Comparison of ENCODE assay signal across 8 cellular contexts in the genomic region with DNA sequence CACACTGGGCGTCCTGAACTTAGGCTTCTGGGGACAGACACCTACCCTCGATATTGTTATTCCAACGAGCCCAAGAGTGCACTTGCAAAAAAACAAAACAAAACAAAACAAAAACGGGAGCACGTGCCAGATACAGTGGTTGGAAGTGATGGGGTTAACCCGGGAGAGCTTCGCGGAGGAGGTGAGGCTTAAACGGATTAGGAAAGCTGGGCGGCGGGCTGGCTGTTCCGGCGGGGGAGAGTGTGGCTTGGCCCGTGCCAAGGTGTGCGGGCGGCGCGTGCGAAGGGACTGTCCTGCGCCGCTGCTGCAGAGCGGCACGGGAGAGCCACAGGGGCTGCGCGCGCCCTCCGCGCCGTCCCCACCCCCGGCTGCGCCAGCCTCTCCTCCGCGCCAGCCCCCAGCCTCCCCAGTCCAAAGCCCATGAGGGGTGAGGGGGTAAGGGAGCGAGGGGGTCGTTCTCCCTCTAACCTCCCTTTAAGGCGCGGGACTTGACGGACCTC. TPM values are rescaled to one million over a fixed set of nuclear protein-coding genes. Genes with fewer than 3 reads are reported as not detected.
DNase-seq lines count a peak whose midpoint lies in the region; ATAC-seq and TF ChIP-seq lines count a peak whose summit lies in the region.

No MANE protein-coding gene starts in this region.

- ATAC-seq in T-helper 17 cell (peak; percentile 59), gastrocnemius medialis (peak in 1 of 2 donors; percentile 26), GM18867 (IDR thresholded peaks at IDR 0.05; ENCODE audit: unreplicated experiment) (no peak)

- H3K9me3 ChIP-seq in HAP-1 (no peaks in the 10 kb centered on the region), T-helper 17 cell (ENCODE audit: control insufficient read depth, low read length, poor library complexity, severe bottlenecking) (no peaks in the 10 kb centered on the region), cardiac muscle cell (ENCODE audit: low read depth) (no peaks in the 10 kb centered on the region), gastrocnemius medialis (no peaks in the 10 kb centered on the region), uterus (no peaks in the 10 kb centered on the region)

- H3K36me3 ChIP-seq in HAP-1 (replicated peaks), result peaks cover 6% of the 10 kb centered on the region; the same call in 1 of the 2 replicates
- H3K36me3 ChIP-seq in cardiac muscle cell, result no peaks in the 10 kb centered on the region
- H3K36me3 ChIP-seq in gastrocnemius medialis, result no peaks in the 10 kb centered on the region
- H3K36me3 ChIP-seq in uterus, result no peaks in the 10 kb centered on the region

- intact Hi-C loops in gastrocnemius medialis (cut with DNase I; ENCODE audit: low total_unique reads) (loop anchor here (1.0 kb wide), 1 partner anchor 39 kb away; no protein-coding TSS in a partner anchor), uterus (cut with DNase I; ENCODE audit: low total_unique reads) (no loop called here)

- H3K36me3 Mint-ChIP-seq in T-helper 17 cell (ENCODE audit: low read depth), result peaks cover 23% of the 10 kb centered on the region

- peaks cover 45% of the 10 kb centered on the region for H3K27me3 Mint-ChIP-seq in T-helper 17 cell

- in situ Hi-C loops in HAP-1 (cut with MboI; ENCODE audit: low sequenced_read_pairs) (no loop called here), gastrocnemius medialis (cut with MboI; ENCODE audit: low sequenced_read_pairs in 4 of 4) (no loop called here)

- H3K27me3 ChIP-seq in HAP-1 (ENCODE audit: low read depth) (no peaks in the 10 kb centered on the region), cardiac muscle cell (peaks cover 4% of the 10 kb centered on the region), gastrocnemius medialis (peaks cover 71 to 72% (median 71%) of the 10 kb centered on the region in 3 donors), uterus (peaks cover 21 to 25% of the 10 kb centered on the region in 2 donors)

- H3K4me1 Mint-ChIP-seq in T-helper 17 cell, result peaks cover 30% of the 10 kb centered on the region

- H3K4me1 ChIP-seq in HAP-1, result peaks cover 31% of the 10 kb centered on the region
- peaks cover 26% of the 10 kb centered on the region for H3K4me1 ChIP-seq in cardiac muscle cell (ENCODE audit: low read depth)
- peaks cover 25 to 26% of the 10 kb centered on the region in 2 donors for H3K4me1 ChIP-seq in gastrocnemius medialis
- peaks cover 0 to 23% of the 10 kb centered on the region in 2 donors for H3K4me1 ChIP-seq in uterus

- no peak for TF ChIP-seq POLR2A in gastrocnemius medialis (IDR thresholded peaks at IDR 0.05)
- TF ChIP-seq POLR2A in uterus (IDR thresholded peaks at IDR 0.05), result no peak

- H3K4me3 ChIP-seq in HAP-1 (peak overlapping the region; percentile 93), cardiac muscle cell (peak overlapping the region; percentile 92), gastrocnemius medialis (peak overlapping the region; percentile 18 to 78 (median 46)), uterus (peak overlapping the region in 1 of 2 donors; percentile 19)

- H3K4me3 Mint-ChIP-seq in T-helper 17 cell, result peak overlapping the region; percentile 99

- H3K27ac ChIP-seq in cardiac muscle cell, result peak overlapping the region; percentile 7
- no peak overlapping the region for H3K27ac ChIP-seq in gastrocnemius medialis
- no peak overlapping the region for H3K27ac ChIP-seq in uterus

- no peak for DNase-seq in HAP-1 (ENCODE audit: low spot score in 2 of 2)
- peak in 1 of 3 donors; percentile 24 for DNase-seq in T-helper 17 cell
- DNase-seq in cardiac muscle cell (ENCODE audit: low read depth in 1 of 2, low spot score in 1 of 2), result peak in 1 of 2 donors; percentile 42
- no peak for DNase-seq in gastrocnemius medialis
- DNase-seq in GF-D8 (lab: John Stamatoyannopoulos, UW), result no peak
- no peak for DNase-seq in SW480 (ENCODE audit: low spot score)
- no peak for DNase-seq in uterus

- peak overlapping the region; percentile 82 for H3K27ac Mint-ChIP-seq in T-helper 17 cell

- TF ChIP-seq CTCF in cardiac muscle cell (IDR thresholded peaks at IDR 0.05; ENCODE audit: low read depth, low read length), result no peak
- TF ChIP-seq CTCF in gastrocnemius medialis (IDR thresholded peaks at IDR 0.05 in 4 of 5, conservative IDR thresholded peaks at IDR 0.05 in 1 of 5), result no peak
- TF ChIP-seq CTCF in uterus (IDR thresholded peaks at IDR 0.05), result no peak

RNA-seq across cellular contexts. Expression of a gene that starts 1.5 kb away (rescaled TPM):
- total RNA-seq in T-helper 17 cell, result under 1 TPM in 1 of 2 donors, not detected in 1; 0.13 TPM
- total RNA-seq in cardiac muscle cell, result 75.1 and 84.7 TPM in 2 replicates
- polyA plus RNA-seq in cardiac muscle cell, result 111 and 139 TPM in 2 replicates
- under 1 TPM in 1 of 4 donors, not detected in 3; 0.20 TPM for total RNA-seq in gastrocnemius medialis
- total RNA-seq in uterus, result 1 to 10 TPM in 1 of 4 donors, under 1 TPM in 2, not detected in 1; 0.35 to 2.1 (median 0.88) TPM

RNA-seq across cellular contexts. Expression of a gene that starts 10.9 kb away (rescaled TPM):
- total RNA-seq in T-helper 17 cell (not detected), cardiac muscle cell (3.6 and 14.1 TPM in 2 replicates), gastrocnemius medialis (not detected), uterus (1 to 10 TPM in 2 of 4 donors, under 1 TPM in 1, not detected in 1; 0.77 to 3.9 (median 1.5) TPM)
- polyA plus RNA-seq in cardiac muscle cell, result 4.4 and 7.5 TPM in 2 replicates

RNA-seq across cellular contexts. Expression of a gene that starts 17.9 kb away (rescaled TPM):
- total RNA-seq in T-helper 17 cell (not detected), cardiac muscle cell (53.1 and 65.9 TPM in 2 replicates), gastrocnemius medialis (100 to 1,000 TPM; 219 to 554 (median 427) TPM), uterus (1 to 10 TPM in 1 of 4 donors, under 1 TPM in 3; 0.26 to 5.0 (median 0.58) TPM)
- 41.6 and 46.7 TPM in 2 replicates for polyA plus RNA-seq in cardiac muscle cell

RNA-seq across cellular contexts. Expression of a gene that starts 43.9 kb away (rescaled TPM):
- total RNA-seq in T-helper 17 cell (1 to 10 TPM; 1.5 to 1.6 TPM), cardiac muscle cell (6.6 and 14.8 TPM in 2 replicates), gastrocnemius medialis (not detected), uterus (1 to 10 TPM in 3 of 4 donors, not detected in 1; 2.3 to 8.5 (median 2.3) TPM)
- 3.2 and 5.8 TPM in 2 replicates for polyA plus RNA-seq in cardiac muscle cell

RNA-seq across cellular contexts. Expression of a gene that starts 47.1 kb away (rescaled TPM):
- total RNA-seq in T-helper 17 cell (10 to 100 TPM; 27.2 to 30.0 TPM), cardiac muscle cell (31.1 and 51.7 TPM in 2 replicates), gastrocnemius medialis (10 to 100 TPM in 1 of 4 donors, 1 to 10 TPM in 3; 2.7 to 10.2 (median 7.1) TPM), uterus (10 to 100 TPM in 3 of 4 donors, 1 to 10 TPM in 1; 5.9 to 47.2 (median 31.3) TPM)
- 30.1 and 31.0 TPM in 2 replicates for polyA plus RNA-seq in cardiac muscle cell

Comparison
In these comparisons a context has a peak if more than half of its experiments do, and no peak if none do; other contexts are left out.
1. RNA of a gene that starts 1.5 kb away (total RNA-seq): 75.1 to 84.7 TPM in cardiac muscle cell; 0.35 to 2.1 TPM in uterus, 0.13 TPM in T-helper 17 cell and 0.20 TPM in gastrocnemius medialis; every median in the first group is over 10 times any median in the second.